1 cellular context compared by ENCODE assay signal in the genomic region with DNA sequence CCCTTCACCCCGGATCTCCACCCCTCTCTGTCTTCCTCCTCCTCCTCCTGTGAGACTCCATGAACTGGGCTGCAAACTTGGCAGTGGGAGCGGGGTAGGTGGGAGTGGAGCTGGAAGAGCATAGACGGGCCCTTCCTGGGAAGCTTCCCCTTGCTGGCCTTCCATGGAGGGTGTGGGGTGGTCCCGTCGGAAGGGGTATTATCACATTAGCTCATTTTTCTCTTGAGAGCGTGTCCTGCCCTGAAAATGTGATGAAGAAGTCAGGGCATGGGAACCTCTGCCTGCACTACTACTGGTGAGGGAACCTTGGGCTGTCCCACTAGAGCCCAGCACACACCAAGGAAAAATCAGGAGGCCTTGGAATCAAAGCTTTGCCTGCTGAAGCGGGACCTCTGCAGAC.
TF ChIP-seq lines count a peak whose summit lies in the region.

No MANE protein-coding gene starts in this region.

TF ChIP-seq in IMR-90, 13 proteins besides CTCF, POLR2A, EP300 and RAD21:
- TF ChIP-seq BHLHE40 (IDR thresholded peaks at IDR 0.05; ENCODE audit: low read depth, low read length) (no peak), MAFK (IDR thresholded peaks at IDR 0.05; ENCODE audit: low read depth, low read length) (no peak), NFE2L2 (IDR thresholded peaks at IDR 0.05; ENCODE audit: low read depth, low read length) (no peak), FOS (IDR thresholded peaks at IDR 0.05; ENCODE audit: low read depth, low read length) (no peak), MAZ (IDR thresholded peaks at IDR 0.05; ENCODE audit: borderline replicate concordance, low read depth, low read length) (no peak), RFX5 (IDR thresholded peaks at IDR 0.05; ENCODE audit: low read depth, low read length) (no peak), CEBPB (IDR thresholded peaks at IDR 0.05; ENCODE audit: low read depth, low read length) (no peak), CHD1 (IDR thresholded peaks at IDR 0.05; ENCODE audit: low read depth, low read length) (no peak), MXI1 (IDR thresholded peaks at IDR 0.05; ENCODE audit: borderline replicate concordance, low read depth, low read length) (no peak), ELK1 (IDR thresholded peaks at IDR 0.05; ENCODE audit: borderline replicate concordance, low read depth, low read length) (no peak), RCOR1 (IDR thresholded peaks at IDR 0.05; ENCODE audit: insufficient replicate concordance, low read length) (no peak), SMC3 (IDR thresholded peaks at IDR 0.05; ENCODE audit: low read depth, low read length) (no peak)
- TF ChIP-seq, protein P1, sequence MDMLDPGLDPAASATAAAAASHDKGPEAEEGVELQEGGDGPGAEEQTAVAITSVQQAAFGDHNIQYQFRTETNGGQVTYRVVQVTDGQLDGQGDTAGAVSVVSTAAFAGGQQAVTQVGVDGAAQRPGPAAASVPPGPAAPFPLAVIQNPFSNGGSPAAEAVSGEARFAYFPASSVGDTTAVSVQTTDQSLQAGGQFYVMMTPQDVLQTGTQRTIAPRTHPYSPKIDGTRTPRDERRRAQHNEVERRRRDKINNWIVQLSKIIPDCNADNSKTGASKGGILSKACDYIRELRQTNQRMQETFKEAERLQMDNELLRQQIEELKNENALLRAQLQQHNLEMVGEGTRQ (IDR thresholded peaks at IDR 0.05; ENCODE audit: low read depth, low read length): no peak
